In the genomic region with DNA sequence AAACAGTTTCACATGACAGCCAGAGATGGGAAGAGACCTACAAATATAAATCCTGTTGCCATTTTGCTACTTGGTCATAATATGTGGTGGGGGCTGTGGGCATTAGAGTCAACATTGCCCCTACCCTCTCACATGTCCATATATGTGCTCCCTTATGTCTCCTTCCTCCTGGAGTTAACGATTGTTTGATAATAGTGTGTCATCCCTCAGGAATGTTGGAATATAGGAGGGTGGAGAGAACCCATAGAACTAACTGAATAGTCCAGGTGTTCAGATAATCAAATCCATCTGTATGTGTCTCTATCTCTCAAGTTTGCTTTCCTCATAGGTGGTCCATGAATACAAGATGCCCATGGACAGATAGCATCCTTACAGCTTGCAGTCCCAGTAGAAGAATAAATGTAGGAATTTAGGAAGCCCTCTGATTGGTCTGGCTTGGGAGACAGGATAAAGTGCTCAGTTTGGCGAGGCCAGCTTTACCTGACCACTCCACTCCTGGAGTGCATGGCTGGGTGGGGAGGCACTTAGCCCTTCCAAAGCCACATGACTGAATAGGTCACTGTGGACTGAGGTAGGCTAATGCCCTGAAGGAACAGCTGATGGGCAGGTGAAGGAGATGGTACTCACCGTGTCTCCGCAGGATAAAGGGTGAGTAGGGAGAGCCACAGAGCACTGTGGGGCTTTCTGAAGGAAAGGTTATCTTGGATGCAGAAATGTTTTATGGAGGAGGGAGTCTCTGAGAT, we compare ENCODE assay signal across 30 cellular contexts.
DNase-seq lines count a peak whose midpoint lies in the region; ATAC-seq and TF ChIP-seq lines count a peak whose summit lies in the region.
"Had no signal": no experiment of that assay in that cellular context is flagged by ENCODE, and none has a peak within 500 bp of the region (broad histone marks: within the 10 kb centered on the region; RNA-seq: fewer than 3 reads in every experiment).

No MANE protein-coding gene starts in this region.

- no peak overlapping the region for H3K4me3 ChIP-seq in kidney epithelial cell (ENCODE audit: low read depth, low read length)
- H3K4me3 ChIP-seq in aorta (ENCODE audit: low read length in 2 of 2): no peak overlapping the region
- H3K4me3 ChIP-seq in psoas muscle: no peak overlapping the region
- H3K4me3 ChIP-seq: cardiac muscle cell, GM23248, prostate gland, SJSA1 had no signal

- WGBS in aorta, 2 donors: 85 to 91% methylated on average over 4 of the region's 4 CpGs
- 74 to 82% (median 78%) methylated on average over 4 of the region's 4 CpGs for WGBS in psoas muscle, 3 donors

- TF ChIP-seq CTCF in kidney epithelial cell (IDR thresholded peaks at IDR 0.05; ENCODE audit: insufficient read depth, low read length, poor library complexity, severe bottlenecking): no peak
- TF ChIP-seq CTCF in psoas muscle (IDR thresholded peaks at IDR 0.05): no peak

- peaks cover 1% of the 10 kb centered on the region for H3K9me3 ChIP-seq in aorta (ENCODE audit: control insufficient read depth, low read length)
- peaks cover 4% of the 10 kb centered on the region for H3K9me3 ChIP-seq in psoas muscle
- H3K9me3 ChIP-seq: prostate gland, SJSA1 had no signal

- H3K36me3 ChIP-seq in kidney epithelial cell (ENCODE audit: control insufficient read depth, insufficient read depth, low read length): no peaks in the 10 kb centered on the region
- H3K36me3 ChIP-seq in aorta (ENCODE audit: control insufficient read depth in 1 of 2, insufficient read depth in 2 of 2, low read length in 1 of 2): no peaks in the 10 kb centered on the region
- no peaks in the 10 kb centered on the region for H3K36me3 ChIP-seq in psoas muscle (ENCODE audit: insufficient read depth in 1 of 2, low read depth in 1 of 2)
- H3K36me3 ChIP-seq: cardiac muscle cell, prostate gland, SJSA1 had no signal

- intact Hi-C loops in aorta (cut with DNase I): no loop called here
- intact Hi-C loops in psoas muscle (cut with DNase I): no loop called here

- H3K4me1 ChIP-seq in aorta (ENCODE audit: control insufficient read depth in 1 of 2, insufficient read depth in 2 of 2, low read length in 2 of 2) (no peaks in the 10 kb centered on the region), psoas muscle (no peaks in the 10 kb centered on the region)
- H3K4me1 ChIP-seq: Caco-2, prostate gland, SJSA1 had no signal

- no peak overlapping the region for H3K27ac ChIP-seq in aorta (ENCODE audit: low read depth in 1 of 2, low read length in 2 of 2)
- no peak overlapping the region for H3K27ac ChIP-seq in psoas muscle
- H3K27ac ChIP-seq: 22Rv1, C4-2B, cardiac muscle cell, GM23248, prostate gland, SJSA1 had no signal

- DNase-seq in NCI-H2227 treated with DMSO at 0.1 percent for 48 hours (lab: John Stamatoyannopoulos, UW): peak; percentile 12
- no peak for DNase-seq in NCI-H2227 (lab: John Stamatoyannopoulos, UW; ENCODE audit: unreplicated experiment)
- peak; percentile 8 for DNase-seq in RPMI7951 (ENCODE audit: low read depth)
- peak; percentile 2 for DNase-seq in kidney epithelial cell (ENCODE audit: low read depth)
- no peak for DNase-seq in aorta
- DNase-seq in stimulated activated CD4-positive, alpha-beta T cell treated with anti-CD3 and anti-CD28 coated beads, Interleukin-4, amount 100 ng/mL, for 4 hours: no peak
- DNase-seq in CD1c-positive myeloid dendritic cell (ENCODE audit: extremely low spot score): no peak
- no peak for DNase-seq in psoas muscle
- DNase-seq: activated CD4-positive, alpha-beta T cell treated with anti-CD3 and anti-CD28 coated beads, Interleukin-2, amount 10 ng/mL, durations not matched to agents 24 days and 14 days; activated CD8-positive, alpha-beta memory T cell treated with anti-CD3 and anti-CD28 coated beads for 24 hours; activated effector memory CD4-positive, alpha-beta T cell treated with Interleukin-2 at 50 U/mL for 16 hours; activated naive CD8-positive, alpha-beta T cell treated with anti-CD3 and anti-CD28 coated beads for 36 hours; anterior cingulate cortex; Caco-2; DMS79 treated with DMSO at 0.1 percent for 48 hours; effector CD4-positive, alpha-beta T cell; midbrain; natural killer cell; NCI-H1092; NCI-H226; NCI-H774; nucleus accumbens; stimulated activated CD4-positive, alpha-beta T cell treated with anti-CD3 and anti-CD28 coated beads, Interleukin-4, amount 100 ng/mL, for 1 hour; trophoblast cell had no signal

- ATAC-seq in aorta (ENCODE audit: low FRiP score) (peak; percentile 29), psoas muscle (no peak)

- H3K27me3 ChIP-seq in kidney epithelial cell (ENCODE audit: control insufficient read depth, insufficient read depth, low read length): no peaks in the 10 kb centered on the region
- H3K27me3 ChIP-seq in aorta (ENCODE audit: control insufficient read depth in 1 of 2, insufficient read depth in 2 of 2, low read length in 1 of 2): no peaks in the 10 kb centered on the region
- H3K27me3 ChIP-seq in psoas muscle (ENCODE audit: insufficient read depth in 3 of 3, low read length in 2 of 3): peaks cover 0 to 2% (median 0%) of the 10 kb centered on the region in 3 donors
- H3K27me3 ChIP-seq: cardiac muscle cell, SJSA1 had no signal

Comparison
In these comparisons a context has a peak if more than half of its experiments do, and no peak if none do; other contexts are left out.
1. DNase-seq: peak in NCI-H2227 treated with DMSO at 0.1 percent for 48 hours (single experiment), RPMI7951 (single experiment) and kidney epithelial cell (single experiment); none in NCI-H2227 (single experiment), aorta (0 of 2), stimulated activated CD4-positive, alpha-beta T cell treated with anti-CD3 and anti-CD28 coated beads, Interleukin-4, amount 100 ng/mL, for 4 hours (0 of 2), CD1c-positive myeloid dendritic cell (single experiment) and psoas muscle (0 of 2).